In genomic region chr1:173190101-173190895, GRCh38 we compare ENCODE assay signal across 8 cellular contexts. TPM values are rescaled to one million over a fixed set of nuclear protein-coding genes. Genes with fewer than 3 reads are reported as not detected.
DNase-seq lines count a peak whose midpoint lies in the region; ATAC-seq and TF ChIP-seq lines count a peak whose summit lies in the region.

No MANE protein-coding gene starts in this region.

- no peaks in the 10 kb centered on the region for H3K9me3 Mint-ChIP-seq in naive thymus-derived CD4-positive, alpha-beta T cell
- no peaks in the 10 kb centered on the region for H3K9me3 Mint-ChIP-seq in activated T-cell treated with anti-CD3 and anti-CD28 coated beads, Interleukin-2, amount 50 U/mL, for 4 hours

- no peak for TF ChIP-seq CTCF in dorsolateral prefrontal cortex (IDR thresholded peaks at IDR 0.05 in 54 of 56, conservative IDR thresholded peaks at IDR 0.05 in 2 of 56; ENCODE audit: low read depth in 1 of 56, partially characterized antibody in 56 of 56)

- H3K27me3 Mint-ChIP-seq in naive thymus-derived CD4-positive, alpha-beta T cell = peaks cover 0 to 8% (median 0%) of the 10 kb centered on the region in 5 donors
- H3K27me3 Mint-ChIP-seq in activated T-cell treated with anti-CD3 and anti-CD28 coated beads, Interleukin-2, amount 50 U/mL, for 4 hours (ENCODE audit: low read depth) = no peaks in the 10 kb centered on the region

- H3K9me3 ChIP-seq in naive thymus-derived CD4-positive, alpha-beta T cell (ENCODE audit: control insufficient read depth in 2 of 3, low read length in 3 of 3) = no peaks in the 10 kb centered on the region

- CTCF ChIA-PET in naive thymus-derived CD4-positive, alpha-beta T cell (lab: Charles Lee) = interaction anchor here (0.8 to 1.2 kb wide), 2 partner anchors 9 to 445 kb away, joined by 3 to 5 read pairs; no protein-coding TSS in a partner anchor

- peak overlapping the region in 21 of 59 donors; percentile 1 to 73 (median 27) for H3K27ac ChIP-seq in dorsolateral prefrontal cortex
- H3K27ac ChIP-seq in naive thymus-derived CD4-positive, alpha-beta T cell (ENCODE audit: low read depth, low read length) = no peak overlapping the region

- POLR2A ChIA-PET in naive thymus-derived CD4-positive, alpha-beta T cell (lab: Charles Lee) = no interaction called here

- peaks cover 2 to 19% (median 3%) of the 10 kb centered on the region in 5 donors for H3K36me3 Mint-ChIP-seq in naive thymus-derived CD4-positive, alpha-beta T cell
- H3K36me3 Mint-ChIP-seq in activated T-cell treated with anti-CD3 and anti-CD28 coated beads, Interleukin-2, amount 50 U/mL, for 4 hours (ENCODE audit: insufficient read depth) = peaks cover 8% of the 10 kb centered on the region

- DNase-seq in GM03348 (ENCODE audit: low spot score) (peak; percentile 26), NCI-H510A treated with DMSO at 0.1 percent for 48 hours (lab: John Stamatoyannopoulos, UW) (peak; percentile 77), dorsolateral prefrontal cortex (peak in 6 of 10 donors; percentile 45 to 67 (median 60)), midbrain (lab: John Stamatoyannopoulos, UW) (peak; percentile 76)
- no peak for DNase-seq in naive thymus-derived CD4-positive, alpha-beta T cell
- no peak for DNase-seq in activated T-cell treated with anti-CD3 and anti-CD28 coated beads, Interleukin-2, amount 50 U/mL, for 4 hours
- no peak for DNase-seq in activated effector memory CD4-positive, alpha-beta T cell treated with anti-CD3 and anti-CD28 coated beads, Interleukin-2, amount 50 U/mL, for 16 hours

- H3K27ac Mint-ChIP-seq in naive thymus-derived CD4-positive, alpha-beta T cell = peak overlapping the region in 1 of 9 donors; percentile 28

- no peak overlapping the region for H3K4me3 ChIP-seq in dorsolateral prefrontal cortex
- no peak overlapping the region for H3K4me3 ChIP-seq in naive thymus-derived CD4-positive, alpha-beta T cell (ENCODE audit: low read length)

- no peaks in the 10 kb centered on the region for H3K36me3 ChIP-seq in naive thymus-derived CD4-positive, alpha-beta T cell (ENCODE audit: control insufficient read depth in 2 of 3, insufficient read depth in 3 of 3, low read length in 3 of 3)

- intact Hi-C loops in dorsolateral prefrontal cortex (cut with DNase I) = no loop called here
- intact Hi-C loops in naive thymus-derived CD4-positive, alpha-beta T cell (cut with micrococcal nuclease) = no loop called here

- no peak overlapping the region for H3K4me3 Mint-ChIP-seq in naive thymus-derived CD4-positive, alpha-beta T cell
- no peak overlapping the region for H3K4me3 Mint-ChIP-seq in activated T-cell treated with anti-CD3 and anti-CD28 coated beads, Interleukin-2, amount 50 U/mL, for 4 hours

- ATAC-seq in naive thymus-derived CD4-positive, alpha-beta T cell = no peak
- no peak for ATAC-seq in activated T-cell treated with anti-CD3 and anti-CD28 coated beads, Interleukin-2, amount 50 U/mL, for 4 hours
- ATAC-seq in HG03196 (IDR thresholded peaks at IDR 0.05; ENCODE audit: unreplicated experiment) = no peak

- H3K4me1 Mint-ChIP-seq in naive thymus-derived CD4-positive, alpha-beta T cell = peaks cover 0 to 9% (median 6%) of the 10 kb centered on the region in 7 donors
- peaks cover under 1% of the 10 kb centered on the region for H3K4me1 Mint-ChIP-seq in activated T-cell treated with anti-CD3 and anti-CD28 coated beads, Interleukin-2, amount 50 U/mL, for 4 hours (ENCODE audit: low read depth)

- H3K4me1 ChIP-seq in naive thymus-derived CD4-positive, alpha-beta T cell (ENCODE audit: control insufficient read depth in 2 of 2, insufficient read depth in 2 of 2, low read length in 2 of 2) = peaks cover 2 to 3% of the 10 kb centered on the region in 2 donors

- no peaks in the 10 kb centered on the region for H3K27me3 ChIP-seq in dorsolateral prefrontal cortex
- no peaks in the 10 kb centered on the region for H3K27me3 ChIP-seq in naive thymus-derived CD4-positive, alpha-beta T cell (ENCODE audit: control insufficient read depth in 2 of 2, insufficient read depth in 2 of 2, low read length in 2 of 2)

RNA-seq across cellular contexts. Expression of gene TNFSF4, which starts 16.8 kb away (rescaled TPM):
- total RNA-seq in dorsolateral prefrontal cortex = 1 to 10 TPM; 2.1 to 8.9 (median 4.6) TPM
- 1 to 10 TPM; 1.6 to 2.3 (median 1.8) TPM for total RNA-seq in naive thymus-derived CD4-positive, alpha-beta T cell
- under 1 TPM; 0.08 to 0.58 TPM for polyA plus RNA-seq in naive thymus-derived CD4-positive, alpha-beta T cell
- total RNA-seq in activated T-cell treated with anti-CD3 and anti-CD28 coated beads, Interleukin-2, amount 50 U/mL, for 4 hours = under 1 TPM; 0.33 to 0.63 (median 0.63) TPM

Comparison
In these comparisons a context has a peak if more than half of its experiments do, and no peak if none do; other contexts are left out.
1. DNase-seq: peak in GM03348 (single experiment), NCI-H510A treated with DMSO at 0.1 percent for 48 hours (single experiment), dorsolateral prefrontal cortex (6 of 10) and midbrain (single experiment); none in naive thymus-derived CD4-positive, alpha-beta T cell (0 of 9), activated T-cell treated with anti-CD3 and anti-CD28 coated beads, Interleukin-2, amount 50 U/mL, for 4 hours (single experiment) and activated effector memory CD4-positive, alpha-beta T cell treated with anti-CD3 and anti-CD28 coated beads, Interleukin-2, amount 50 U/mL, for 16 hours (single experiment).